ENCODE assay signal across 8 cellular contexts in genomic region chr5:98796197-98796972, GRCh38. TPM values are rescaled to one million over a fixed set of nuclear protein-coding genes. Genes with fewer than 3 reads are reported as not detected.
DNase-seq lines count a peak whose midpoint lies in the region; ATAC-seq and TF ChIP-seq lines count a peak whose summit lies in the region.

No MANE protein-coding gene starts in this region.

- no peaks in the 10 kb centered on the region for H3K9me3 Mint-ChIP-seq in stimulated activated naive CD8-positive, alpha-beta T cell treated with anti-CD3 and anti-CD28 coated beads, Interleukin-15, amount 100 ng/mL, for 72 hours

- no peak overlapping the region for H2BK15ac ChIP-seq in IMR-90 (ENCODE audit: low read depth, low read length)

- H4K91ac ChIP-seq in IMR-90 (ENCODE audit: insufficient read depth, low read depth, low read length): no peak overlapping the region

- H3K27ac Mint-ChIP-seq in stimulated activated naive CD8-positive, alpha-beta T cell treated with anti-CD3 and anti-CD28 coated beads, Interleukin-15, amount 100 ng/mL, for 72 hours: no peak overlapping the region

- no TSS peak for BruUV-seq in IMR-90 (replicated peaks; lab: Mats Ljungman, UMichigan)

- no peak overlapping the region for H2BK120ac ChIP-seq in IMR-90 (ENCODE audit: low read depth, low read length)

- no peak overlapping the region for H4K5ac ChIP-seq in IMR-90 (ENCODE audit: low read depth, low read length)

- H3K18ac ChIP-seq in IMR-90 (ENCODE audit: low read depth, low read length): no peak overlapping the region

- intact Hi-C loops in IMR-90 (cut with micrococcal nuclease): loop anchor here (5.0 kb wide), 1 partner anchor 236 kb away; no protein-coding TSS in a partner anchor
- intact Hi-C loops in colonic mucosa (cut with DNase I): no loop called here
- intact Hi-C loops in lower lobe of right lung (cut with DNase I): no loop called here

- TF ChIP-seq CTCF in IMR-90 (conservative IDR thresholded peaks at IDR 0.05; ENCODE audit: low read depth, low read length) (peak; percentile 81), colonic mucosa (IDR thresholded peaks at IDR 0.05) (peak; percentile 69), lower lobe of right lung (IDR thresholded peaks at IDR 0.05) (peak; percentile 77)

- no peak overlapping the region for H3K4me2 ChIP-seq in IMR-90 (ENCODE audit: low read depth, low read length)

- H3K9me3 ChIP-seq in IMR-90 (ENCODE audit: control insufficient read depth, insufficient read depth, low read length): no peaks in the 10 kb centered on the region
- no peaks in the 10 kb centered on the region for H3K9me3 ChIP-seq in colonic mucosa
- H3K9me3 ChIP-seq in lower lobe of right lung: no peaks in the 10 kb centered on the region

- POLR2A ChIA-PET in IMR-90 (lab: Charles Lee; ENCODE audit: unreplicated experiment): interaction anchor here (0.8 kb wide), 1 partner anchor 27 kb away, joined by 5 read pairs; no protein-coding TSS in a partner anchor

- H3K36me3 ChIP-seq in IMR-90 (ENCODE audit: control insufficient read depth, insufficient read depth, low read length) (peaks cover 17% of the 10 kb centered on the region), colonic mucosa (no peaks in the 10 kb centered on the region), lower lobe of right lung (peaks cover 12% of the 10 kb centered on the region)

- H2AK9ac ChIP-seq in IMR-90 (replicated peaks; ENCODE audit: low read depth, low read length, poor library complexity): no peak overlapping the region

- H3K4ac ChIP-seq in IMR-90 (ENCODE audit: low read depth, low read length): no peak overlapping the region

- H2BK5ac ChIP-seq in IMR-90 (ENCODE audit: low read depth, low read length, poor library complexity, severe bottlenecking): peak overlapping the region; percentile 52

- peaks cover 61% of the 10 kb centered on the region for H4K20me1 ChIP-seq in IMR-90 (ENCODE audit: insufficient read depth, low read length)

- peak; percentile 0 to 7 for DNase-seq in NOMO-1 (lab: John Stamatoyannopoulos, UW; ENCODE audit: unreplicated experiment in 2 of 2)
- DNase-seq in NOMO-1 treated with dmso at 0.1 percent for 144 hours (lab: John Stamatoyannopoulos, UW; ENCODE audit: unreplicated experiment): no peak
- peak; percentile 77 for DNase-seq in IMR-90
- peak; percentile 23 for DNase-seq in T-helper 9 cell
- peak; percentile 83 for DNase-seq in colonic mucosa
- DNase-seq in lower lobe of right lung: no peak
- DNase-seq in stimulated activated naive CD8-positive, alpha-beta T cell treated with anti-CD3 and anti-CD28 coated beads, Interleukin-15, amount 100 ng/mL, for 72 hours: peak; percentile 49 to 50

- in situ Hi-C loops in IMR-90 (cut with MboI; ENCODE audit: low sequenced_read_pairs): loop anchor here (25.0 kb wide), 1 partner anchor 1259 kb away; no protein-coding TSS in a partner anchor

- H3K14ac ChIP-seq in IMR-90 (replicated peaks; ENCODE audit: low read depth, low read length): no peak overlapping the region

- no peak overlapping the region for H2AK5ac ChIP-seq in IMR-90 (ENCODE audit: low read depth, low read length)

- CTCF ChIA-PET in IMR-90 (lab: Yijun Ruan, JAX): interaction anchor here (0.6 to 1.5 kb wide), 10 partner anchors 8 to 584 kb away, joined by 3 to 6 read pairs (median 4); no protein-coding TSS in a partner anchor

- H3K4me1 Mint-ChIP-seq in stimulated activated naive CD8-positive, alpha-beta T cell treated with anti-CD3 and anti-CD28 coated beads, Interleukin-15, amount 100 ng/mL, for 72 hours: no peaks in the 10 kb centered on the region

- peak overlapping the region in 1 of 2 experiments; percentile 4; a peak in 1 of 4 replicates for H4K8ac ChIP-seq in IMR-90 (ENCODE audit: low read depth in 2 of 2, low read length in 2 of 2)

- H3K4me3 Mint-ChIP-seq in stimulated activated naive CD8-positive, alpha-beta T cell treated with anti-CD3 and anti-CD28 coated beads, Interleukin-15, amount 100 ng/mL, for 72 hours: no peak overlapping the region

- peaks cover 20 to 52% of the 10 kb centered on the region in 2 experiments for H3K79me1 ChIP-seq in IMR-90 (ENCODE audit: low read depth in 1 of 2, low read length in 2 of 2)

- no peak overlapping the region for H3K27ac ChIP-seq in IMR-90 (ENCODE audit: insufficient read depth, low read length)
- H3K27ac ChIP-seq in colonic mucosa: no peak overlapping the region
- no peak overlapping the region for H3K27ac ChIP-seq in lower lobe of right lung

- H3K27me3 ChIP-seq in IMR-90 (ENCODE audit: control insufficient read depth, insufficient read depth, low read length) (no peaks in the 10 kb centered on the region), colonic mucosa (no peaks in the 10 kb centered on the region), lower lobe of right lung (ENCODE audit: low read depth) (no peaks in the 10 kb centered on the region)

- no peak overlapping the region for H2AFZ ChIP-seq in IMR-90 (replicated peaks; ENCODE audit: low read length, poor library complexity)

- peak; percentile 61 for TF ChIP-seq RAD21 in IMR-90 (IDR thresholded peaks at IDR 0.05; ENCODE audit: low read length)

- H3K23ac ChIP-seq in IMR-90 (ENCODE audit: low read depth, low read length): no peak overlapping the region

- H3K4me3 ChIP-seq in IMR-90 (ENCODE audit: insufficient read depth, low read depth, low read length): no peak overlapping the region
- no peak overlapping the region for H3K4me3 ChIP-seq in colonic mucosa
- H3K4me3 ChIP-seq in lower lobe of right lung: no peak overlapping the region

- no peaks in the 10 kb centered on the region for H3K27me3 Mint-ChIP-seq in stimulated activated naive CD8-positive, alpha-beta T cell treated with anti-CD3 and anti-CD28 coated beads, Interleukin-15, amount 100 ng/mL, for 72 hours

- dilution Hi-C loops in IMR-90 (cut with HindIII; ENCODE audit: low sequenced_read_pairs, unreplicated experiment): no loop called here

- peak; percentile 48 for TF ChIP-seq POLR2A in IMR-90 (IDR thresholded peaks at IDR 0.05; ENCODE audit: low read depth, low read length)

- peaks cover 20% of the 10 kb centered on the region for H3K9me1 ChIP-seq in IMR-90 (ENCODE audit: insufficient read depth, low read length)

- ATAC-seq in GM21717 (IDR thresholded peaks at IDR 0.05; ENCODE audit: unreplicated experiment) (peak; percentile 75), IMR-90 (ENCODE audit: low read depth) (peak; percentile 73), lower lobe of right lung (peak; percentile 74 to 80)
- ATAC-seq in stimulated activated naive CD8-positive, alpha-beta T cell treated with anti-CD3 and anti-CD28 coated beads, Interleukin-15, amount 100 ng/mL, for 72 hours: peak; percentile 76

- H3K4me1 ChIP-seq in IMR-90 (ENCODE audit: control insufficient read depth, insufficient read depth, low read length) (no peaks in the 10 kb centered on the region; the same call in 1 of the 2 replicates), colonic mucosa (peaks cover 4% of the 10 kb centered on the region), lower lobe of right lung (peaks cover 5% of the 10 kb centered on the region)

- WGBS in IMR-90 (ENCODE audit: extremely low coverage in 2 of 2, insufficient read length in 1 of 2), 2 experiments: 36% methylated on average over 2 of the region's 7 CpGs; no CpG with 5 or more reads in 1 of the 2 experiments

- H2BK20ac ChIP-seq in IMR-90 (ENCODE audit: low read depth, low read length): no peak overlapping the region

- H3K56ac ChIP-seq in IMR-90 (ENCODE audit: extremely low read depth, insufficient read depth, low read length): no peak overlapping the region

- H3K9ac ChIP-seq in IMR-90 (ENCODE audit: low read depth, low read length) (peak overlapping the region; percentile 29), colonic mucosa (ENCODE audit: low read depth in 2 of 2, low read length in 2 of 2) (no peak overlapping the region)

TF ChIP-seq in IMR-90, 13 proteins besides CTCF, POLR2A, EP300 and RAD21:
- TF ChIP-seq SMC3 (IDR thresholded peaks at IDR 0.05; ENCODE audit: low read depth, low read length): peak; percentile 50
- TF ChIP-seq MXI1 (IDR thresholded peaks at IDR 0.05; ENCODE audit: borderline replicate concordance, low read depth, low read length): no peak
- no peak for TF ChIP-seq NFE2L2 (IDR thresholded peaks at IDR 0.05; ENCODE audit: low read depth, low read length)

RNA-seq across cellular contexts. Expression of gene RGMB, which starts 22.9 kb away (rescaled TPM):
- total RNA-seq in IMR-90 (2012; rRNA removed) (74.4 and 83.0 TPM in 2 replicates), colonic mucosa (10 to 100 TPM; 67.7 to 69.6 TPM), lower lobe of right lung (22.9 TPM)
- 128 and 129 TPM in 2 replicates for polyA plus RNA-seq in IMR-90 (2012; rRNA removed)
- polyA plus RNA-seq in IMR-90 (2012; cell fraction: cytosol; rRNA removed): 104 and 165 TPM in 2 replicates
- 301 and 527 TPM in 2 replicates for polyA plus RNA-seq in IMR-90 (2012; cell fraction: nucleus; rRNA removed; ENCODE audit: low replicate concordance)

Comparison
In these comparisons a context has a peak if more than half of its experiments do, and no peak if none do; other contexts are left out.
1. DNase-seq: peak in NOMO-1 (2 of 2), IMR-90 (single experiment), T-helper 9 cell (single experiment), colonic mucosa (single experiment) and stimulated activated naive CD8-positive, alpha-beta T cell treated with anti-CD3 and anti-CD28 coated beads, Interleukin-15, amount 100 ng/mL, for 72 hours (2 of 2); none in NOMO-1 treated with dmso at 0.1 percent for 144 hours (single experiment) and lower lobe of right lung (single experiment).
2. Peak in every context shown above with its lines, with median percentiles within 50 percentile points of each other: ATAC-seq and CTCF ChIP-seq.